8 cellular contexts compared by ENCODE assay signal in genomic region chr16:2126161-2126743, GRCh38. TPM values are rescaled to one million over a fixed set of nuclear protein-coding genes. Genes with fewer than 3 reads are reported as not detected.
A peak's percentile ranks its signal among the peaks of the same experiment; 100 is the strongest.
DNase-seq lines count a peak whose midpoint lies in the region; ATAC-seq, FAIRE-seq and TF ChIP-seq lines count a peak whose summit lies in the region.
"Not testable (repeated sequence)": the region's sequence is repeated elsewhere in the genome, so short reads cannot be mapped to it uniquely, and the experiment has no call there.

No MANE protein-coding gene starts in this region.

- POLR2A ChIA-PET in AG04449 (lab: Yijun Ruan, JAX): interaction anchor here (0.7 to 1.3 kb wide), 2 partner anchors 29 to 161 kb away, joined by 3 read pairs; partner anchors contain the start of genes RPS2 and TRAF7
- POLR2A ChIA-PET in K562 (lab: Yijun Ruan, JAX): not testable (repeated sequence)

- FAIRE-seq in K562 (lab: Jason Lieb, UNC): not testable (repeated sequence)

- not testable (repeated sequence) for H2BK5ac ChIP-seq in mesenchymal stem cell (ENCODE audit: low read depth, low read length, poor library complexity, severe bottlenecking)

- not testable (repeated sequence) for H3K23ac ChIP-seq in mesenchymal stem cell (ENCODE audit: low read length in 2 of 2)

- in situ Hi-C loops in K562 (cut with MboI): not testable (repeated sequence)

- H3K14ac ChIP-seq in mesenchymal stem cell (ENCODE audit: low read length in 2 of 2): not testable (repeated sequence)

- H3K9me1 ChIP-seq in K562 (ENCODE audit: control insufficient read depth, insufficient read depth, low read length): not testable (repeated sequence)

- H2BK12ac ChIP-seq in mesenchymal stem cell (ENCODE audit: low read length in 2 of 2): peak overlapping the region; percentile 59 to 67

- intact Hi-C loops in K562 (cut with micrococcal nuclease); heart right ventricle (cut with DNase I); posterior cingulate gyrus (cut with DNase I): not testable (repeated sequence)

- 96% methylated on average over 10 of the region's 21 CpGs for WGBS in K562 (ENCODE audit: insufficient coverage, low coverage, missing lambda C conversion rate)
- WGBS in esophagus, 2 donors: 22 to 37% methylated on average over 19 to 21 of the region's 21 CpGs
- 40 to 46% methylated on average over 21 of the region's 21 CpGs for WGBS in heart right ventricle, 2 donors
- 89% methylated on average over 21 of the region's 21 CpGs for WGBS in mesenchymal stem cell

- peak overlapping the region; percentile 98 for H2BK15ac ChIP-seq in mesenchymal stem cell (ENCODE audit: low read depth, poor library complexity, severe bottlenecking)

- not testable (repeated sequence) for H3K4me3 ChIP-seq in AG04449 (ENCODE audit: low read depth, low read length); K562; esophagus (ENCODE audit: low read depth in 1 of 2, low read length in 2 of 2); mesenchymal stem cell (ENCODE audit: insufficient read depth in 1 of 2, low read depth in 1 of 2, low read length in 2 of 2)
- peak overlapping the region in 3 of 10 donors; percentile 6 to 53 (median 20) for H3K4me3 ChIP-seq in heart right ventricle

- H3K79me1 ChIP-seq in mesenchymal stem cell (replicated peaks; ENCODE audit: low read length, poor library complexity, severe bottlenecking): not testable (repeated sequence)

- TF ChIP-seq CTCF in AG04449 (IDR thresholded peaks at IDR 0.05; ENCODE audit: insufficient read depth, low read length, missing control alignments) (peak; percentile 3), heart right ventricle (IDR thresholded peaks at IDR 0.05) (peak in 1 of 9 donors; percentile 8)
- TF ChIP-seq CTCF in K562 (IDR thresholded peaks at IDR 0.05 in 2 of 3, conservative IDR thresholded peaks at IDR 0.05 in 1 of 3; ENCODE audit: insufficient read depth in 2 of 3, low read depth in 1 of 3, low read length in 3 of 3): not testable (repeated sequence)

- not testable (repeated sequence) for H2AK5ac ChIP-seq in mesenchymal stem cell (ENCODE audit: low read length, severe bottlenecking)

- H4K91ac ChIP-seq in mesenchymal stem cell (ENCODE audit: low read length): peak overlapping the region; percentile 99

- peak overlapping the region; percentile 55 for H4K8ac ChIP-seq in mesenchymal stem cell (ENCODE audit: low read length)

- TF ChIP-seq RAD21 in K562 (CRISPR knock-in tag; conservative IDR thresholded peaks at IDR 0.05 in 1 of 2, IDR thresholded peaks at IDR 0.05 in 1 of 2): not testable (repeated sequence)

- H3K79me2 ChIP-seq in K562 (ENCODE audit: control insufficient read depth, insufficient read depth, low read length): peaks cover 15% of the 10 kb centered on the region

- not testable (repeated sequence) for H3K27me3 ChIP-seq in K562 (ENCODE audit: control insufficient read depth in 2 of 2, insufficient read depth in 2 of 2, low read length in 2 of 2); esophagus (ENCODE audit: control insufficient read depth in 1 of 2, insufficient read depth in 2 of 2, low read length in 2 of 2); heart right ventricle; mesenchymal stem cell (ENCODE audit: control insufficient read depth in 1 of 2, insufficient read depth in 1 of 2, low read length in 2 of 2)

- CTCF ChIA-PET in AG04449 (lab: Yijun Ruan, JAX): interaction anchor here (1.0 to 1.1 kb wide), 2 partner anchors 14 to 28 kb away, joined by 3 to 5 read pairs; no protein-coding TSS in a partner anchor
- CTCF ChIA-PET in K562 (lab: Yijun Ruan, JAX; ENCODE audit: low intra/inter-chr PET ratio): not testable (repeated sequence)

- ATAC-seq in K562: not testable (repeated sequence)
- ATAC-seq in heart right ventricle: peak; percentile 4 to 53 (median 32)

- peak overlapping the region; percentile 49 for H2BK120ac ChIP-seq in mesenchymal stem cell (ENCODE audit: low read depth, low read length)

- H3K9ac ChIP-seq in K562 (ENCODE audit: insufficient read depth in 1 of 2, low read depth in 2 of 2, low read length in 2 of 2); mesenchymal stem cell (ENCODE audit: low read length): not testable (repeated sequence)

- H3K4me2 ChIP-seq in K562 (ENCODE audit: insufficient read depth, low read length); mesenchymal stem cell (ENCODE audit: low read length, poor library complexity, severe bottlenecking): not testable (repeated sequence)

- not testable (repeated sequence) for BruUV-seq in K562 (replicated peaks; lab: Mats Ljungman, UMichigan)

- DNase-seq in AG04449 (ENCODE audit: low read depth, low spot score); K562 (ENCODE audit: extremely low read depth in 1 of 4, low spot score in 3 of 4); mesenchymal stem cell: not testable (repeated sequence)
- DNase-seq in NCI-H1694 (lab: John Stamatoyannopoulos, UW): peak; percentile 24
- peak; percentile 34 to 62 for DNase-seq in heart right ventricle
- peak; percentile 59 to 97 (median 78) for DNase-seq in posterior cingulate gyrus
- peak; percentile 62 for DNase-seq in superior temporal gyrus (ENCODE audit: extremely low spot score)

- peaks cover 0 to 63% of the 10 kb centered on the region in 2 experiments; a peak in 4 of 5 replicates for H3K4me1 ChIP-seq in K562 (replicated peaks in 1 of 2; ENCODE audit: control insufficient read depth in 2 of 2, insufficient read depth in 2 of 2, low read length in 2 of 2)
- H3K4me1 ChIP-seq in esophagus (ENCODE audit: control insufficient read depth in 2 of 2, insufficient read depth in 2 of 2, low read length in 1 of 2): peaks cover 8 to 40% of the 10 kb centered on the region in 2 donors
- peaks cover 54 to 93% (median 72%) of the 10 kb centered on the region in 9 donors for H3K4me1 ChIP-seq in heart right ventricle
- peaks cover 55% of the 10 kb centered on the region for H3K4me1 ChIP-seq in mesenchymal stem cell (ENCODE audit: control insufficient read depth, insufficient read depth, low read depth, low read length)

- TF ChIP-seq POLR2A in K562 (conservative IDR thresholded peaks at IDR 0.05): not testable (repeated sequence)

- H4K20me1 ChIP-seq in K562 (replicated peaks; ENCODE audit: control insufficient read depth, insufficient read depth, low read length): not testable (repeated sequence)

- peak overlapping the region; percentile 14 to 54 for H3K18ac ChIP-seq in mesenchymal stem cell (ENCODE audit: low read depth in 1 of 2, low read length in 2 of 2)

- peak overlapping the region in 1 of 2 experiments; percentile 43 for H3K4ac ChIP-seq in mesenchymal stem cell (ENCODE audit: low read depth in 1 of 2, low read length in 2 of 2)

- not testable (repeated sequence) for H3K9me3 ChIP-seq in K562 (replicated peaks; ENCODE audit: control insufficient read depth, insufficient read depth, low read depth, low read length); esophagus (ENCODE audit: control insufficient read depth in 2 of 2, insufficient read depth in 1 of 2, low read depth in 1 of 2, low read length in 1 of 2); heart right ventricle; mesenchymal stem cell (ENCODE audit: control insufficient read depth, low read length)

- TF ChIP-seq EP300 in K562 (IDR thresholded peaks at IDR 0.05; ENCODE audit: low read length): not testable (repeated sequence)

- not testable (repeated sequence) for H3K36me3 ChIP-seq in K562 (ENCODE audit: control insufficient read depth, insufficient read depth, low read length); esophagus (ENCODE audit: control insufficient read depth in 2 of 2, insufficient read depth in 2 of 2, low read length in 1 of 2); heart right ventricle; mesenchymal stem cell (ENCODE audit: control insufficient read depth in 1 of 2, insufficient read depth in 2 of 2, low read depth in 1 of 2, low read length in 2 of 2)

- not testable (repeated sequence) for H3K27ac ChIP-seq in K562 (ENCODE audit: extremely low read depth, low read depth, low read length)
- peak overlapping the region; percentile 84 to 91 for H3K27ac ChIP-seq in esophagus (ENCODE audit: low read depth in 2 of 2, low read length in 1 of 2)
- peak overlapping the region; percentile 92 to 100 (median 98) for H3K27ac ChIP-seq in heart right ventricle
- peak overlapping the region; percentile 96 for H3K27ac ChIP-seq in mesenchymal stem cell (ENCODE audit: low read length, poor library complexity, severe bottlenecking)

- H2AFZ ChIP-seq in K562 (ENCODE audit: low read depth, low read length); mesenchymal stem cell (ENCODE audit: low read depth, low read length): not testable (repeated sequence)

RNA-seq across cellular contexts. Expression of gene PKD1, which starts 9.4 kb away (rescaled TPM):
- total RNA-seq in K562 (2011; cell fraction: chromatin; rRNA removed; ENCODE audit: low replicate concordance): 153 and 616 TPM in 2 replicates
- total RNA-seq in K562 (2011; cell fraction: nucleolus; rRNA removed): 429 and 449 TPM in 2 replicates
- total RNA-seq in K562 (2011; cell fraction: nucleoplasm; rRNA removed): 168 and 178 TPM in 2 replicates
- total RNA-seq in K562 (2014; rRNA removed): 35.9 and 37.1 TPM in 2 replicates
- total RNA-seq in K562 (2014; rRNA removed; fragmentation: Illumina TruSeq; extraction: Trizol): 4.5 and 7.0 TPM in 2 replicates
- total RNA-seq in K562 (2015; rRNA removed; fragmentation: Illumina TruSeq; extraction: Trizol): 20.2 and 23.9 TPM in 2 replicates
- total RNA-seq in K562 (2021): 65.5 and 93.5 TPM in 2 replicates
- 12.6 and 21.4 TPM in 2 replicates for polyA plus RNA-seq in K562 (2011; rRNA removed)
- 19.4 and 51.6 TPM in 2 replicates for polyA plus RNA-seq in K562 (2011; cell fraction: cytosol; rRNA removed)
- 204 and 342 TPM in 2 replicates for polyA plus RNA-seq in K562 (2011; cell fraction: nucleus; rRNA removed)
- 41.5 and 96.4 TPM in 2 replicates for polyA plus RNA-seq in K562 (2012)
- polyA plus RNA-seq in K562 (2014; fragmentation: Illumina TruSeq; extraction: Trizol): 6.9 and 21.8 TPM in 2 replicates
- polyA plus RNA-seq in K562 (2014; fragmentation: Nextera tagmentation; extraction: Ambion mirVana): under 1 TPM; 0.23 to 0.28 TPM
- polyA plus RNA-seq in K562 (2014; rRNA removed): 42.3 and 54.4 TPM in 2 replicates
- 11.9 and 18.2 TPM in 2 replicates for polyA minus RNA-seq in K562 (2011; rRNA and poly(A)+ RNA removed)
- 46.2 and 53.6 TPM in 2 replicates for polyA minus RNA-seq in K562 (2011; cell fraction: cytosol; rRNA and poly(A)+ RNA removed)
- 87.5 and 110 TPM in 2 replicates for polyA minus RNA-seq in K562 (2011; cell fraction: nucleus; rRNA and poly(A)+ RNA removed)
- 10 to 100 TPM; 40.5 to 78.0 TPM for polyA plus RNA-seq in esophagus
- total RNA-seq in heart right ventricle: 100 to 1,000 TPM in 6 of 10 donors, 10 to 100 TPM in 4; 79.3 to 122 (median 104) TPM
- polyA plus RNA-seq in heart right ventricle: 100 to 1,000 TPM in 1 of 2 donors, 10 to 100 TPM in 1; 76.7 to 114 TPM
- 32.8 TPM for polyA plus RNA-seq in mesenchymal stem cell (2013, experiment 1 of 2)
- polyA plus RNA-seq in mesenchymal stem cell (2013, experiment 2 of 2): 28.4 TPM

RNA-seq across cellular contexts. Expression of gene RAB26, which starts 22.2 kb away (rescaled TPM):
- total RNA-seq in K562 (2011; cell fraction: chromatin; rRNA removed; ENCODE audit: low replicate concordance): 8.2 and 15.9 TPM in 2 replicates
- 15.8 and 18.8 TPM in 2 replicates for total RNA-seq in K562 (2011; cell fraction: nucleolus; rRNA removed)
- total RNA-seq in K562 (2011; cell fraction: nucleoplasm; rRNA removed): 11.4 and 14.5 TPM in 2 replicates
- total RNA-seq in K562 (2014; rRNA removed): 2.9 and 3.5 TPM in 2 replicates
- 0.58 and 0.77 TPM in 2 replicates for total RNA-seq in K562 (2014; rRNA removed; fragmentation: Illumina TruSeq; extraction: Trizol)
- 0.94 and 1.8 TPM in 2 replicates for total RNA-seq in K562 (2015; rRNA removed; fragmentation: Illumina TruSeq; extraction: Trizol)
- 3.0 and 3.1 TPM in 2 replicates for total RNA-seq in K562 (2021)
- 5.3 and 13.0 TPM in 2 replicates for polyA plus RNA-seq in K562 (2011; rRNA removed)
- polyA plus RNA-seq in K562 (2011; cell fraction: cytosol; rRNA removed): 4.8 and 7.7 TPM in 2 replicates
- 65.3 and 85.4 TPM in 2 replicates for polyA plus RNA-seq in K562 (2011; cell fraction: nucleus; rRNA removed)
- polyA plus RNA-seq in K562 (2012): 6.6 and 10.4 TPM in 2 replicates
- 2.1 and 2.2 TPM in 2 replicates for polyA plus RNA-seq in K562 (2014; fragmentation: Illumina TruSeq; extraction: Trizol)
- under 1 TPM; 0.25 to 0.63 TPM for polyA plus RNA-seq in K562 (2014; fragmentation: Nextera tagmentation; extraction: Ambion mirVana)
- 3.8 and 6.1 TPM in 2 replicates for polyA plus RNA-seq in K562 (2014; rRNA removed)
- polyA minus RNA-seq in K562 (2011; rRNA and poly(A)+ RNA removed): 1.2 and 2.2 TPM in 2 replicates
- 1.8 TPM in 1 of 2 replicates, not detected in the other for polyA minus RNA-seq in K562 (2011; cell fraction: cytosol; rRNA and poly(A)+ RNA removed)
- polyA minus RNA-seq in K562 (2011; cell fraction: nucleus; rRNA and poly(A)+ RNA removed): 4.6 and 8.0 TPM in 2 replicates
- 1 to 10 TPM; 1.1 to 4.7 TPM for polyA plus RNA-seq in esophagus
- total RNA-seq in heart right ventricle: 1 to 10 TPM in 8 of 10 donors, under 1 TPM in 2; 0.74 to 4.3 (median 1.6) TPM
- polyA plus RNA-seq in heart right ventricle: 1 to 10 TPM in 1 of 2 donors, under 1 TPM in 1; 0.26 to 6.4 TPM
- 4.7 TPM for polyA plus RNA-seq in mesenchymal stem cell (2013, experiment 1 of 2)
- 4.4 TPM for polyA plus RNA-seq in mesenchymal stem cell (2013, experiment 2 of 2)

RNA-seq across cellular contexts. Expression of gene TRAF7, which starts 29.3 kb away (rescaled TPM):
- 31.9 and 110 TPM in 2 replicates for total RNA-seq in K562 (2011; cell fraction: chromatin; rRNA removed; ENCODE audit: low replicate concordance)
- 74.5 and 76.3 TPM in 2 replicates for total RNA-seq in K562 (2011; cell fraction: nucleolus; rRNA removed)
- total RNA-seq in K562 (2011; cell fraction: nucleoplasm; rRNA removed): 45.7 and 51.9 TPM in 2 replicates
- total RNA-seq in K562 (2014; rRNA removed) (55.5 and 79.2 TPM in 2 replicates), K562 (2014; rRNA removed; fragmentation: Illumina TruSeq; extraction: Trizol) (24.3 and 29.9 TPM in 2 replicates), K562 (2015; rRNA removed; fragmentation: Illumina TruSeq; extraction: Trizol) (42.8 and 45.9 TPM in 2 replicates), K562 (2021) (109 and 113 TPM in 2 replicates), heart right ventricle (10 to 100 TPM; 16.9 to 44.9 (median 23.8) TPM)
- polyA plus RNA-seq in K562 (2011; rRNA removed) (41.6 and 61.6 TPM in 2 replicates), K562 (2014; fragmentation: Illumina TruSeq; extraction: Trizol) (40.8 and 76.8 TPM in 2 replicates), K562 (2014; fragmentation: Nextera tagmentation; extraction: Ambion mirVana) (1 to 10 TPM; 1.1 to 1.5 TPM), K562 (2014; rRNA removed) (55.5 and 63.3 TPM in 2 replicates), esophagus (10 to 100 TPM; 40.1 to 41.5 TPM), heart right ventricle (10 to 100 TPM; 14.6 to 28.2 TPM)
- 63.2 and 103 TPM in 2 replicates for polyA plus RNA-seq in K562 (2011; cell fraction: cytosol; rRNA removed)
- polyA plus RNA-seq in K562 (2011; cell fraction: nucleus; rRNA removed): 105 and 141 TPM in 2 replicates
- polyA plus RNA-seq in K562 (2012): 99.7 and 110 TPM in 2 replicates
- 24.9 and 30.1 TPM in 2 replicates for polyA minus RNA-seq in K562 (2011; rRNA and poly(A)+ RNA removed)
- 51.2 and 66.0 TPM in 2 replicates for polyA minus RNA-seq in K562 (2011; cell fraction: cytosol; rRNA and poly(A)+ RNA removed)
- 25.8 and 29.9 TPM in 2 replicates for polyA minus RNA-seq in K562 (2011; cell fraction: nucleus; rRNA and poly(A)+ RNA removed)
- polyA plus RNA-seq in mesenchymal stem cell (2013, experiment 1 of 2): 107 TPM
- 101 TPM for polyA plus RNA-seq in mesenchymal stem cell (2013, experiment 2 of 2)
